In genomic region chr9:130303613-130304055, GRCh38 we compare ENCODE assay signal across 16 cellular contexts. TPM values are rescaled to one million over a fixed set of nuclear protein-coding genes. Genes with fewer than 3 reads are reported as not detected.
"Had no signal": no experiment of that assay in that cellular context is flagged by ENCODE, and none has a peak within 500 bp of the region (broad histone marks: within the 10 kb centered on the region; RNA-seq: fewer than 3 reads in every experiment).

No MANE protein-coding gene starts in this region.

- H3K4me1 ChIP-seq: breast epithelium, prostate gland had no signal

- H3K27ac ChIP-seq: breast epithelium, prostate gland had no signal

- H3K4me3 ChIP-seq: breast epithelium, prostate gland had no signal

- DNase-seq: activated CD4-positive, alpha-beta T cell treated with anti-CD3 and anti-CD28 coated beads, Interleukin-2, amount 10 ng/mL, durations not matched to agents 24 days and 14 days; activated CD4-positive, CD25-positive, alpha-beta regulatory T cell; activated CD8-positive, alpha-beta memory T cell treated with anti-CD3 and anti-CD28 coated beads, Interleukin-2, amount 50 U/mL, for 48 hours; activated gamma-delta T cell; activated T-cell treated with anti-CD3 and anti-CD28 coated beads, Interleukin-2, amount 50 U/mL, for 72 hours; amniotic stem cell; cerebellar nuclear complex; effector memory CD4-positive, alpha-beta T cell; islet precursor cell; stimulated activated CD4-positive, alpha-beta T cell treated with anti-CD3 and anti-CD28 coated beads, Interleukin-4, amount 100 ng/mL, for 1 hour; stimulated activated naive B cell treated with anti-CD40 and anti-IgM and Interleukin-4, amounts not matched to agents 10 μg/mL and 1 μg/mL and 100 μg/mL, for 72 hours had no signal

- H3K9me3 ChIP-seq: breast epithelium, prostate gland had no signal

- ATAC-seq: activated T-cell treated with anti-CD3 and anti-CD28 coated beads, Interleukin-2, amount 50 U/mL, for 72 hours; left lobe of liver; sciatic nerve; stimulated activated naive B cell treated with anti-CD40 and anti-IgM and Interleukin-4, amounts not matched to agents 10 μg/mL and 1 μg/mL and 100 μg/mL, for 72 hours had no signal

- H3K36me3 ChIP-seq: breast epithelium, prostate gland had no signal

RNA-seq across cellular contexts. Expression of gene HMCN2, which starts 38.1 kb away (rescaled TPM):
- total RNA-seq: activated CD4-positive, alpha-beta T cell treated with anti-CD3 and anti-CD28 coated beads, Interleukin-2, amount 10 ng/mL, durations not matched to agents 24 days and 14 days; mononuclear cell had no signal
